Comparison of ENCODE assay signal across 8 cellular contexts in genomic region chr5:129988453-129988852, GRCh38.
"Had no signal": no experiment of that assay in that cellular context is flagged by ENCODE, and none has a peak within 500 bp of the region (broad histone marks: within the 10 kb centered on the region; RNA-seq: fewer than 3 reads in every experiment).

No MANE protein-coding gene starts in this region.

- FAIRE-seq: G401.6, GM12878, GM12891, GM12892, GM18507, GM19239 had no signal

- H3K4me3 ChIP-seq: GM12878 had no signal

- DNase-seq: GDM1, GF-D8 had no signal

- ATAC-seq: GM12878 had no signal
